ENCODE assay signal across 12 cellular contexts in the genomic region with DNA sequence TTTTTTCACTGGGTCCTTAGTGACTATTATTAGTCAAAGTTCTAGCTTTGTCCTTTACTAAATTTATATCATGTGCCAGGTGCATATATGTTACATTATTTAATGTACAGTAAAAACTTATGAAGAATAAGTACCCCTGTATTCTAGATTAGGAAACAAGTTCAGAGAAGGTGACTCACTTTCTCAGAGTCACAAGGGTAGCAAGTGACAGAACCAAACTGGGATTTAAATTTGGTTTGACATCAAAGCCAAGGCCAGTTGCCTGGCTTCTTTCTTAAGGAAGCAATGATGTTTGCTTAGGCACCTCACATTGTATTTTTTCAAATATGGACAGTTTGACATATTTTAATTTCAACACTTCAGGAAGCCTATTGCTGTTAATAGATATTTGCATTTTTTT. TPM values are rescaled to one million over a fixed set of nuclear protein-coding genes. Genes with fewer than 3 reads are reported as not detected.
DNase-seq lines count a peak whose midpoint lies in the region; ATAC-seq and TF ChIP-seq lines count a peak whose summit lies in the region.
"Had no signal": no experiment of that assay in that cellular context is flagged by ENCODE, and none has a peak within 500 bp of the region (broad histone marks: within the 10 kb centered on the region; RNA-seq: fewer than 3 reads in every experiment).

No MANE protein-coding gene starts in this region.

- no peak overlapping the region for H3K27ac ChIP-seq in CD8-positive, alpha-beta memory T cell (ENCODE audit: low read depth, low read length)
- H3K27ac ChIP-seq in Karpas-422 (ENCODE audit: low read length) = no peak overlapping the region
- no peak overlapping the region for H3K27ac ChIP-seq in suprapubic skin
- H3K27ac ChIP-seq: ovary had no signal

- H3K4me3 Mint-ChIP-seq in CD8-positive, alpha-beta memory T cell = peak overlapping the region in 5 of 7 donors; percentile 21 to 99 (median 96)
- peak overlapping the region; percentile 100 for H3K4me3 Mint-ChIP-seq in activated naive CD8-positive, alpha-beta T cell
- peak overlapping the region in 9 of 10 donors; percentile 35 to 100 (median 93) for H3K4me3 Mint-ChIP-seq in naive thymus-derived CD8-positive, alpha-beta T cell

- POLR2A ChIA-PET in CD8-positive, alpha-beta memory T cell (lab: Charles Lee) = no interaction called here
- POLR2A ChIA-PET in naive thymus-derived CD8-positive, alpha-beta T cell (lab: Charles Lee) = no interaction called here

- no peak for TF ChIP-seq CTCF in suprapubic skin (IDR thresholded peaks at IDR 0.05)

- H3K36me3 ChIP-seq in CD8-positive, alpha-beta memory T cell (ENCODE audit: insufficient read depth, low read length) = peaks cover 16% of the 10 kb centered on the region
- peaks cover 39% of the 10 kb centered on the region; the same call in 1 of the 2 replicates for H3K36me3 ChIP-seq in Karpas-422 (ENCODE audit: insufficient read depth, low read length)
- peaks cover 30% of the 10 kb centered on the region for H3K36me3 ChIP-seq in suprapubic skin
- H3K36me3 ChIP-seq: ovary had no signal

- peaks cover 0 to 52% (median 2%) of the 10 kb centered on the region in 3 donors for H3K36me3 Mint-ChIP-seq in CD8-positive, alpha-beta memory T cell
- peaks cover 9% of the 10 kb centered on the region for H3K36me3 Mint-ChIP-seq in activated naive CD8-positive, alpha-beta T cell
- H3K36me3 Mint-ChIP-seq in naive thymus-derived CD8-positive, alpha-beta T cell = peaks cover 0 to 47% (median 8%) of the 10 kb centered on the region in 3 donors

- H3K4me1 ChIP-seq in CD8-positive, alpha-beta memory T cell (ENCODE audit: insufficient read depth, low read length) = peaks cover 39% of the 10 kb centered on the region
- H3K4me1 ChIP-seq in Karpas-422 (ENCODE audit: low read length) = peaks cover 26% of the 10 kb centered on the region
- H3K4me1 ChIP-seq in suprapubic skin = peaks cover 29% of the 10 kb centered on the region

- H3K9me2 ChIP-seq in Karpas-422 (replicated peaks; ENCODE audit: insufficient read depth, low read length) = no peaks in the 10 kb centered on the region

- no peak for TF ChIP-seq POLR2A in suprapubic skin (IDR thresholded peaks at IDR 0.05)

- no peak for DNase-seq in CD8-positive, alpha-beta memory T cell
- DNase-seq in Karpas-422 = no peak
- DNase-seq in naive thymus-derived CD8-positive, alpha-beta T cell = no peak
- no peak for DNase-seq in suprapubic skin (ENCODE audit: low spot score in 2 of 2)
- no peak for DNase-seq in cerebellar nuclear complex (lab: John Stamatoyannopoulos, UW)
- DNase-seq in activated effector memory CD4-positive, alpha-beta T cell treated with anti-CD3 and anti-CD28 coated beads, Interleukin-2, amount 50 U/mL, for 16 hours = no peak
- DNase-seq: activated CD8-positive, alpha-beta memory T cell treated with anti-CD3 and anti-CD28 coated beads for 24 hours; left cardiac atrium; NCI-H446 treated with DMSO at 0.1 percent for 48 hours; ovary; Right ventricle myocardium superior had no signal

- no peak overlapping the region for H2AFZ ChIP-seq in Karpas-422 (ENCODE audit: low read length)

- H3K79me2 ChIP-seq in Karpas-422 (ENCODE audit: low read length) = peaks cover 52% of the 10 kb centered on the region

- H3K9ac ChIP-seq in Karpas-422 (ENCODE audit: low read length) = no peak overlapping the region

- H3K4me3 ChIP-seq in CD8-positive, alpha-beta memory T cell (ENCODE audit: low read length) = no peak overlapping the region
- H3K4me3 ChIP-seq in Karpas-422 (ENCODE audit: low read length) = no peak overlapping the region
- no peak overlapping the region for H3K4me3 ChIP-seq in suprapubic skin
- H3K4me3 ChIP-seq: ovary had no signal

- no peak for TF ChIP-seq EP300 in suprapubic skin (IDR thresholded peaks at IDR 0.05)

- H3K27ac Mint-ChIP-seq in CD8-positive, alpha-beta memory T cell = peak overlapping the region in 3 of 8 donors; percentile 37 to 61 (median 55)
- peak overlapping the region; percentile 46 for H3K27ac Mint-ChIP-seq in activated naive CD8-positive, alpha-beta T cell
- H3K27ac Mint-ChIP-seq in naive thymus-derived CD8-positive, alpha-beta T cell = peak overlapping the region in 5 of 10 donors; percentile 6 to 100 (median 36)

- H3K9me3 ChIP-seq in CD8-positive, alpha-beta memory T cell (ENCODE audit: low read length) = no peaks in the 10 kb centered on the region
- no peaks in the 10 kb centered on the region for H3K9me3 ChIP-seq in Karpas-422 (ENCODE audit: low read length)
- no peaks in the 10 kb centered on the region for H3K9me3 ChIP-seq in suprapubic skin
- H3K9me3 ChIP-seq: ovary had no signal

- peaks cover 45 to 58% (median 56%) of the 10 kb centered on the region in 3 donors for H3K4me1 Mint-ChIP-seq in CD8-positive, alpha-beta memory T cell
- H3K4me1 Mint-ChIP-seq in activated naive CD8-positive, alpha-beta T cell (ENCODE audit: low read depth) = peaks cover 54% of the 10 kb centered on the region
- peaks cover 12 to 56% (median 44%) of the 10 kb centered on the region in 4 donors for H3K4me1 Mint-ChIP-seq in naive thymus-derived CD8-positive, alpha-beta T cell

- H3K4me2 ChIP-seq in Karpas-422 (ENCODE audit: low read depth, low read length, poor library complexity, severe bottlenecking) = peak overlapping the region; percentile 87

- H4K20me1 ChIP-seq in Karpas-422 (ENCODE audit: insufficient read depth, low read depth, low read length) = no peaks in the 10 kb centered on the region; the same call in 1 of the 2 replicates

- CTCF ChIA-PET in CD8-positive, alpha-beta memory T cell (lab: Charles Lee) = no interaction called here

- H3K27me3 Mint-ChIP-seq in CD8-positive, alpha-beta memory T cell = no peaks in the 10 kb centered on the region
- no peaks in the 10 kb centered on the region for H3K27me3 Mint-ChIP-seq in activated naive CD8-positive, alpha-beta T cell
- no peaks in the 10 kb centered on the region for H3K27me3 Mint-ChIP-seq in naive thymus-derived CD8-positive, alpha-beta T cell

- no peaks in the 10 kb centered on the region for H3K9me3 Mint-ChIP-seq in CD8-positive, alpha-beta memory T cell
- no peaks in the 10 kb centered on the region for H3K9me3 Mint-ChIP-seq in activated naive CD8-positive, alpha-beta T cell (ENCODE audit: low read depth)
- peaks cover 0 to 4% (median 0%) of the 10 kb centered on the region in 9 donors for H3K9me3 Mint-ChIP-seq in naive thymus-derived CD8-positive, alpha-beta T cell

- no peak for ATAC-seq in naive thymus-derived CD8-positive, alpha-beta T cell
- ATAC-seq: left cardiac atrium had no signal

- H3K27me3 ChIP-seq in CD8-positive, alpha-beta memory T cell (ENCODE audit: insufficient read depth, low read length, poor library complexity, severe bottlenecking) = no peaks in the 10 kb centered on the region
- no peaks in the 10 kb centered on the region for H3K27me3 ChIP-seq in Karpas-422 (ENCODE audit: low read length)
- no peaks in the 10 kb centered on the region for H3K27me3 ChIP-seq in suprapubic skin
- H3K27me3 ChIP-seq: ovary had no signal

RNA-seq across cellular contexts. Expression of a gene that starts 2.5 kb away (rescaled TPM):
- total RNA-seq in CD8-positive, alpha-beta memory T cell = 10 to 100 TPM; 40.7 to 50.3 TPM
- 46.9 TPM for polyA plus RNA-seq in CD8-positive, alpha-beta memory T cell
- 93.4 and 102 TPM in 2 replicates for total RNA-seq in Karpas-422 (2014; rRNA removed; shearing (Covaris generic); ENCODE audit: low replicate concordance)
- 10 to 100 TPM; 63.5 to 63.9 TPM for total RNA-seq in naive thymus-derived CD8-positive, alpha-beta T cell
- polyA plus RNA-seq in naive thymus-derived CD8-positive, alpha-beta T cell = 10 to 100 TPM; 41.0 to 47.3 (median 45.3) TPM
- 10 to 100 TPM; 19.4 to 41.7 (median 26.0) TPM for total RNA-seq in suprapubic skin

RNA-seq across cellular contexts. Expression of a gene that starts 38.0 kb away (rescaled TPM):
- total RNA-seq in CD8-positive, alpha-beta memory T cell = 1 to 10 TPM in 1 of 2 experiments, under 1 TPM in 1; 0.64 to 1.8 TPM
- polyA plus RNA-seq in CD8-positive, alpha-beta memory T cell = not detected
- total RNA-seq in Karpas-422 (2014; rRNA removed; shearing (Covaris generic); ENCODE audit: low replicate concordance) = 1.7 and 2.8 TPM in 2 replicates
- total RNA-seq in naive thymus-derived CD8-positive, alpha-beta T cell = under 1 TPM; 0.60 to 0.63 TPM
- polyA plus RNA-seq in naive thymus-derived CD8-positive, alpha-beta T cell = under 1 TPM in 2 of 3 donors, not detected in 1; 0.90 to 0.95 TPM
- not detected for total RNA-seq in suprapubic skin
